Comparison of ENCODE assay signal across 19 cellular contexts in genomic region chr1:110130989-110131388, GRCh38.
DNase-seq lines count a peak whose midpoint lies in the region; ATAC-seq and TF ChIP-seq lines count a peak whose summit lies in the region.
"Had no signal": no experiment of that assay in that cellular context is flagged by ENCODE, and none has a peak within 500 bp of the region (broad histone marks: within the 10 kb centered on the region; RNA-seq: fewer than 3 reads in every experiment).

No MANE protein-coding gene starts in this region.

- peaks cover under 1% of the 10 kb centered on the region for H3K36me3 Mint-ChIP-seq in nephron progenitor cell (ENCODE audit: low read depth)
- H3K36me3 Mint-ChIP-seq: activated naive CD4-positive, alpha-beta T cell treated with anti-CD3 and anti-CD28 coated beads, Interleukin-2, amount 50 U/mL, for 72 hours; natural killer cell treated with Interleukin-12 subunit alpha and Interleukin-12 subunit beta and Interleukin-15 and Interleukin-18, amount 100 ng/mL, for 72 hours had no signal

- ATAC-seq in HG03378 (IDR thresholded peaks at IDR 0.05; ENCODE audit: unreplicated experiment): no peak
- ATAC-seq in GM18502 (IDR thresholded peaks at IDR 0.05; ENCODE audit: poor library complexity, unreplicated experiment): no peak
- ATAC-seq: gastroesophageal sphincter; natural killer cell treated with Interleukin-12 subunit alpha and Interleukin-12 subunit beta and Interleukin-15 and Interleukin-18, amount 100 ng/mL, for 72 hours; stimulated activated memory B cell treated with anti-CD40 and anti-IgM and Interleukin-4, amounts not matched to agents 10 μg/mL and 1 μg/mL and 100 μg/mL, for 72 hours had no signal

- H3K27ac Mint-ChIP-seq in nephron progenitor cell: no peak overlapping the region
- H3K27ac Mint-ChIP-seq: activated CD4-positive, alpha-beta T cell treated with anti-CD3 and anti-CD28 coated beads, Interleukin-2, amount 10 ng/mL, durations not matched to agents 24 days and 14 days; activated naive CD4-positive, alpha-beta T cell treated with anti-CD3 and anti-CD28 coated beads, Interleukin-2, amount 50 U/mL, for 72 hours; activated T-cell treated with anti-CD3 and anti-CD28 coated beads, Interleukin-2, amount 50 U/mL, for 72 hours; natural killer cell treated with Interleukin-12 subunit alpha and Interleukin-12 subunit beta and Interleukin-15 and Interleukin-18, amount 100 ng/mL, for 72 hours; stimulated activated memory B cell treated with anti-CD40 and anti-IgM and Interleukin-4, amounts not matched to agents 10 μg/mL and 1 μg/mL and 100 μg/mL, for 72 hours; T-helper 2 cell treated with Interferon-gamma antibody and Interleukin-4, amounts not matched to agents 5 μg/mL and 100 μg/mL, for 36 hours had no signal

- no peak for TF ChIP-seq CTCF in nephron progenitor cell (IDR thresholded peaks at IDR 0.05)

- peak; percentile 90 for DNase-seq in DMS79 (lab: John Stamatoyannopoulos, UW)
- DNase-seq in NCI-H146 treated with DMSO at 0.1 percent for 48 hours (lab: John Stamatoyannopoulos, UW; ENCODE audit: unreplicated experiment): peak; percentile 61
- peak; percentile 59 for DNase-seq in NCI-H748 treated with DMSO at 0.1 percent for 48 hours (lab: John Stamatoyannopoulos, UW)
- no peak for DNase-seq in nephron progenitor cell
- no peak for DNase-seq in islet precursor cell
- DNase-seq: activated CD4-positive, alpha-beta T cell treated with anti-CD3 and anti-CD28 coated beads, Interleukin-2, amount 10 ng/mL, durations not matched to agents 24 days and 14 days; aorta; kidney; NCI-H1694; NCI-H524 treated with DMSO at 0.1 percent for 48 hours; uterus had no signal

- peaks cover 96% of the 10 kb centered on the region for H3K27me3 Mint-ChIP-seq in nephron progenitor cell (ENCODE audit: low read depth, poor library complexity)

- peaks cover 35% of the 10 kb centered on the region for H3K4me1 Mint-ChIP-seq in nephron progenitor cell
- H3K4me1 Mint-ChIP-seq: activated CD4-positive, alpha-beta T cell treated with anti-CD3 and anti-CD28 coated beads, Interleukin-2, amount 10 ng/mL, durations not matched to agents 24 days and 14 days; stimulated activated memory B cell treated with anti-CD40 and anti-IgM and Interleukin-4, amounts not matched to agents 10 μg/mL and 1 μg/mL and 100 μg/mL, for 72 hours had no signal

- H3K9me3 Mint-ChIP-seq in nephron progenitor cell: peaks cover 9% of the 10 kb centered on the region
- H3K9me3 Mint-ChIP-seq: activated CD4-positive, alpha-beta T cell treated with anti-CD3 and anti-CD28 coated beads, Interleukin-2, amount 10 ng/mL, durations not matched to agents 24 days and 14 days; activated naive CD4-positive, alpha-beta T cell treated with anti-CD3 and anti-CD28 coated beads, Interleukin-2, amount 50 U/mL, for 72 hours; activated T-cell treated with anti-CD3 and anti-CD28 coated beads, Interleukin-2, amount 50 U/mL, for 72 hours; natural killer cell treated with Interleukin-12 subunit alpha and Interleukin-12 subunit beta and Interleukin-15 and Interleukin-18, amount 100 ng/mL, for 72 hours; T-helper 2 cell treated with Interferon-gamma antibody and Interleukin-4, amounts not matched to agents 5 μg/mL and 100 μg/mL, for 36 hours had no signal

- H3K4me3 Mint-ChIP-seq in nephron progenitor cell: peak overlapping the region; percentile 52
- H3K4me3 Mint-ChIP-seq: activated CD4-positive, alpha-beta T cell treated with anti-CD3 and anti-CD28 coated beads, Interleukin-2, amount 10 ng/mL, durations not matched to agents 24 days and 14 days; activated T-cell treated with anti-CD3 and anti-CD28 coated beads, Interleukin-2, amount 50 U/mL, for 72 hours; natural killer cell treated with Interleukin-12 subunit alpha and Interleukin-12 subunit beta and Interleukin-15 and Interleukin-18, amount 100 ng/mL, for 72 hours; stimulated activated memory B cell treated with anti-CD40 and anti-IgM and Interleukin-4, amounts not matched to agents 10 μg/mL and 1 μg/mL and 100 μg/mL, for 72 hours; T-helper 2 cell treated with Interferon-gamma antibody and Interleukin-4, amounts not matched to agents 5 μg/mL and 100 μg/mL, for 36 hours had no signal

Comparison
In these comparisons a context has a peak if more than half of its experiments do, and no peak if none do; other contexts are left out.
1. DNase-seq: peak in DMS79 (single experiment), NCI-H146 treated with DMSO at 0.1 percent for 48 hours (single experiment) and NCI-H748 treated with DMSO at 0.1 percent for 48 hours (single experiment); none in nephron progenitor cell (single experiment) and islet precursor cell (single experiment).